ENCODE assay signal across 8 cellular contexts in the genomic region with DNA sequence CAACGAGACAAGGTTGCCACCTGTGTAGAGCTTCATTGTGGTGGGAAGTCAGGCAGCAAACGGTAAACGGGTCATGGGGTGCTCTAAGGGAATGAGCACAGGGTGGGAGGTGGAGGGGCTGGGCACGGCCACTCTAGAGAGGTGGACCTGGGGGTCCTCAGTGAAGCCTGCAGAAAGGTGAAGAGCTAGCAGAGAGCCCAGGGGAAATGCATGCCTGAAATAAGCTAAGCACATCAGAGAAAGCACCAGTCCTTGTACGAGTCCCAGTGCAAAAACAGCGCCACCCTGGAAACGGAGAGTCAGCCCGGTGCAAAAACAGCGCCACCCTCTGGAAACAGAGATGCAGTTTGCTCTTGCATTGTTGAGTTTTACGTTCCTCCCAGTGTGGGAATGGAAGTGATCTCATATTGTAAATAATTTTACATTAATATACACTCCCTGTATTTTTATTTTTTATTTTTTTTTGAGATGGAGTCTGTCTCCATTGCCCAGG.
DNase-seq lines count a peak whose midpoint lies in the region; TF ChIP-seq lines count a peak whose summit lies in the region.

No MANE protein-coding gene starts in this region.

- H3K4me1 Mint-ChIP-seq in immature natural killer cell (no peaks in the 10 kb centered on the region), type B pancreatic cell (ENCODE audit: unreplicated experiment) (peaks cover 7% of the 10 kb centered on the region)

- peak; percentile 78 for TF ChIP-seq CTCF in type B pancreatic cell (conservative IDR thresholded peaks at IDR 0.05)

- peak; percentile 37 for DNase-seq in activated effector memory CD4-positive, alpha-beta T cell treated with anti-CD3 and anti-CD28 coated beads, Interleukin-2, amount 50 U/mL, for 16 hours
- DNase-seq in activated effector memory CD4-positive, alpha-beta T cell treated with Interleukin-2 at 50 U/mL for 16 hours = no peak
- DNase-seq in NCI-H524 treated with DMSO at 0.1 percent for 48 hours (lab: John Stamatoyannopoulos, UW) (peak; percentile 21), immature natural killer cell (peak in 2 of 3 donors; percentile 16 to 41), type B pancreatic cell (ENCODE audit: extremely low spot score, unreplicated experiment) (no peak), NCI-H1048 (lab: John Stamatoyannopoulos, UW) (no peak), NCI-H446 treated with DMSO at 0.1 percent for 48 hours (lab: John Stamatoyannopoulos, UW) (no peak)
- peak; percentile 38 for DNase-seq in activated naive CD4-positive, alpha-beta T cell treated with anti-CD3 and anti-CD28 coated beads, Interleukin-2, amount 50 U/mL, for 16 hours

- H3K36me3 Mint-ChIP-seq in immature natural killer cell = no peaks in the 10 kb centered on the region
- H3K36me3 Mint-ChIP-seq in type B pancreatic cell = peaks cover 7% of the 10 kb centered on the region

- H3K4me3 Mint-ChIP-seq in immature natural killer cell (no peak overlapping the region), type B pancreatic cell (no peak overlapping the region)

- H3K27me3 Mint-ChIP-seq in immature natural killer cell (ENCODE audit: low read depth in 3 of 3) (peaks cover 0 to 17% (median 4%) of the 10 kb centered on the region in 3 donors), type B pancreatic cell (no peaks in the 10 kb centered on the region)

- H3K9me3 Mint-ChIP-seq in immature natural killer cell = no peaks in the 10 kb centered on the region
- no peaks in the 10 kb centered on the region for H3K9me3 Mint-ChIP-seq in type B pancreatic cell

- H3K27ac Mint-ChIP-seq in immature natural killer cell = no peak overlapping the region
- H3K27ac Mint-ChIP-seq in type B pancreatic cell = no peak overlapping the region

Comparison
In these comparisons a context has a peak if more than half of its experiments do, and no peak if none do; other contexts are left out.
1. DNase-seq: peak in activated effector memory CD4-positive, alpha-beta T cell treated with anti-CD3 and anti-CD28 coated beads, Interleukin-2, amount 50 U/mL, for 16 hours (single experiment), NCI-H524 treated with DMSO at 0.1 percent for 48 hours (single experiment), activated naive CD4-positive, alpha-beta T cell treated with anti-CD3 and anti-CD28 coated beads, Interleukin-2, amount 50 U/mL, for 16 hours (single experiment) and immature natural killer cell (2 of 3); none in activated effector memory CD4-positive, alpha-beta T cell treated with Interleukin-2 at 50 U/mL for 16 hours (single experiment), type B pancreatic cell (single experiment), NCI-H1048 (single experiment) and NCI-H446 treated with DMSO at 0.1 percent for 48 hours (single experiment).